9 cellular contexts compared by ENCODE assay signal in genomic region chr7:131244259-131244852, GRCh38.
A peak's percentile ranks its signal among the peaks of the same experiment; 100 is the strongest.
DNase-seq lines count a peak whose midpoint lies in the region; ATAC-seq, FAIRE-seq and TF ChIP-seq lines count a peak whose summit lies in the region.
"Had no signal": no experiment of that assay in that cellular context is flagged by ENCODE, and none has a peak within 500 bp of the region (broad histone marks: within the 10 kb centered on the region; RNA-seq: fewer than 3 reads in every experiment).

No MANE protein-coding gene starts in this region.

- TF ChIP-seq EP300 in K562 (IDR thresholded peaks at IDR 0.05; ENCODE audit: low read length) = no peak

- peak; percentile 89 for DNase-seq in AG20443 (ENCODE audit: low spot score)
- DNase-seq in K562 (ENCODE audit: extremely low read depth in 1 of 4, low spot score in 3 of 4) = peak in 2 of 4 experiments; percentile 48 to 57
- DNase-seq in midbrain (lab: John Stamatoyannopoulos, UW) = peak; percentile 12
- no peak for DNase-seq in NCI-H187 treated with DMSO at 0.1 percent for 48 hours (lab: John Stamatoyannopoulos, UW)
- no peak for DNase-seq in DMS 273 treated with DMSO at 0.1 percent for 48 hours (lab: John Stamatoyannopoulos, UW)
- DNase-seq in NCI-H446 treated with DMSO at 0.1 percent for 48 hours (lab: John Stamatoyannopoulos, UW) = no peak
- no peak for DNase-seq in DMS153 (lab: John Stamatoyannopoulos, UW)
- DNase-seq: Peyer's patch had no signal

- peaks cover 47 to 53% of the 10 kb centered on the region in 2 experiments for H3K27me3 ChIP-seq in K562 (ENCODE audit: control insufficient read depth in 2 of 2, insufficient read depth in 2 of 2, low read length in 2 of 2)
- H3K27me3 ChIP-seq: Peyer's patch had no signal

- H3K9ac ChIP-seq in K562 (ENCODE audit: insufficient read depth in 1 of 2, low read depth in 2 of 2, low read length in 2 of 2) = no peak overlapping the region

- H3K36me3 ChIP-seq in HEK293 (ENCODE audit: control insufficient read depth in 2 of 2, insufficient read depth in 1 of 2, low read length in 2 of 2) (no peaks in the 10 kb centered on the region), K562 (ENCODE audit: control insufficient read depth, insufficient read depth, low read length) (no peaks in the 10 kb centered on the region)
- H3K36me3 ChIP-seq: Peyer's patch had no signal

- H3K27ac ChIP-seq in HEK293 (ENCODE audit: extremely low read depth, low read depth, low read length) (no peak overlapping the region), K562 (ENCODE audit: extremely low read depth, low read depth, low read length) (no peak overlapping the region)
- H3K27ac ChIP-seq: Peyer's patch had no signal

- TF ChIP-seq POLR2A in K562 (conservative IDR thresholded peaks at IDR 0.05) = no peak

- no peak for TF ChIP-seq RAD21 in K562 (CRISPR knock-in tag; conservative IDR thresholded peaks at IDR 0.05 in 1 of 2, IDR thresholded peaks at IDR 0.05 in 1 of 2)

- intact Hi-C loops in K562 (cut with micrococcal nuclease) = no loop called here

- WGBS in K562 (ENCODE audit: insufficient coverage, low coverage, missing lambda C conversion rate) = 7% methylated on average over 13 of the region's 13 CpGs

- FAIRE-seq in K562 (lab: Jason Lieb, UNC) = no peak

- CTCF ChIA-PET in HEK293 (lab: Yijun Ruan, JAX) = interaction anchor here (0.6 to 0.7 kb wide), 2 partner anchors 30 to 35 kb away, joined by 3 to 4 read pairs; no protein-coding TSS in a partner anchor
- CTCF ChIA-PET in K562 (lab: Yijun Ruan, JAX; ENCODE audit: low intra/inter-chr PET ratio) = no interaction called here

- BruUV-seq in K562 (replicated peaks; lab: Mats Ljungman, UMichigan) = no TSS peak

- peaks cover 5% of the 10 kb centered on the region for H4K20me1 ChIP-seq in K562 (replicated peaks; ENCODE audit: control insufficient read depth, insufficient read depth, low read length)

- H3K4me1 ChIP-seq in HEK293 (ENCODE audit: control insufficient read depth, insufficient read depth, low read length) (no peaks in the 10 kb centered on the region), K562 (replicated peaks in 1 of 2; ENCODE audit: control insufficient read depth in 2 of 2, insufficient read depth in 2 of 2, low read length in 2 of 2) (no peaks in the 10 kb centered on the region)

- H3K4me2 ChIP-seq in K562 (ENCODE audit: insufficient read depth, low read length) = 0 out of 2 replicates have a peak overlapping the region, but pooled peaks have one; percentile 7

- no peaks in the 10 kb centered on the region for H3K9me1 ChIP-seq in K562 (ENCODE audit: control insufficient read depth, insufficient read depth, low read length)

- H2AFZ ChIP-seq in K562 (ENCODE audit: low read depth, low read length) = no peak overlapping the region

- ATAC-seq in K562 = peak; percentile 85

- no peaks in the 10 kb centered on the region for H3K79me2 ChIP-seq in K562 (ENCODE audit: control insufficient read depth, insufficient read depth, low read length)

- POLR2A ChIA-PET in HEK293 (lab: Yijun Ruan, JAX) = no interaction called here
- POLR2A ChIA-PET in K562 (lab: Yijun Ruan, JAX) = interaction anchor here (0.7 to 1.7 kb wide), 2 partner anchors 10 to 24 kb away, joined by 3 to 6 read pairs; no protein-coding TSS in a partner anchor

- TF ChIP-seq CTCF in HEK293 (tag by site-specific recombination; IDR thresholded peaks at IDR 0.05) (no peak), K562 (IDR thresholded peaks at IDR 0.05 in 2 of 3, conservative IDR thresholded peaks at IDR 0.05 in 1 of 3; ENCODE audit: insufficient read depth in 2 of 3, low read depth in 1 of 3, low read length in 3 of 3) (no peak)

- H3K4me3 ChIP-seq in HEK293 (ENCODE audit: low read depth, low read length) (no peak overlapping the region), K562 (no peak overlapping the region)
- H3K4me3 ChIP-seq: Peyer's patch had no signal

- H3K9me3 ChIP-seq in HEK293 (ENCODE audit: control insufficient read depth, insufficient read depth, low read depth, low read length) (no peaks in the 10 kb centered on the region), K562 (replicated peaks; ENCODE audit: control insufficient read depth, insufficient read depth, low read depth, low read length) (no peaks in the 10 kb centered on the region)
- H3K9me3 ChIP-seq: Peyer's patch had no signal

- in situ Hi-C loops in K562 (cut with MboI) = no loop called here

TF ChIP-seq in HEK293, 187 proteins besides CTCF, POLR2A, EP300 and RAD21:
- TF ChIP-seq ZBTB21 (tag by site-specific recombination; IDR thresholded peaks at IDR 0.05) (no peak), ZNF660 (tag by site-specific recombination; IDR thresholded peaks at IDR 0.05) (peak; percentile 80), GFI1B (tag by site-specific recombination; IDR thresholded peaks at IDR 0.05) (no peak), ZNF488 (tag by site-specific recombination; IDR thresholded peaks at IDR 0.05) (no peak), ZNF549 (tag by site-specific recombination; IDR thresholded peaks at IDR 0.05) (no peak), ZNF37A (tag by site-specific recombination; IDR thresholded peaks at IDR 0.05) (no peak), ZFP37 (tag by site-specific recombination; IDR thresholded peaks at IDR 0.05) (no peak), SP7 (tag by site-specific recombination; IDR thresholded peaks at IDR 0.05) (0 out of 2 replicates have a peak, but pooled peaks have one; percentile 36), ZBTB17 (tag by site-specific recombination; IDR thresholded peaks at IDR 0.05) (0 out of 2 replicates have a peak, but pooled peaks have one; percentile 27)
- TF ChIP-seq, protein P1, sequence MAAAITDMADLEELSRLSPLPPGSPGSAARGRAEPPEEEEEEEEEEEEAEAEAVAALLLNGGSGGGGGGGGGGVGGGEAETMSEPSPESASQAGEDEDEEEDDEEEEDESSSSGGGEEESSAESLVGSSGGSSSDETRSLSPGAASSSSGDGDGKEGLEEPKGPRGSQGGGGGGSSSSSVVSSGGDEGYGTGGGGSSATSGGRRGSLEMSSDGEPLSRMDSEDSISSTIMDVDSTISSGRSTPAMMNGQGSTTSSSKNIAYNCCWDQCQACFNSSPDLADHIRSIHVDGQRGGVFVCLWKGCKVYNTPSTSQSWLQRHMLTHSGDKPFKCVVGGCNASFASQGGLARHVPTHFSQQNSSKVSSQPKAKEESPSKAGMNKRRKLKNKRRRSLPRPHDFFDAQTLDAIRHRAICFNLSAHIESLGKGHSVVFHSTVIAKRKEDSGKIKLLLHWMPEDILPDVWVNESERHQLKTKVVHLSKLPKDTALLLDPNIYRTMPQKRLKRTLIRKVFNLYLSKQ (tag by site-specific recombination; IDR thresholded peaks at IDR 0.05; ENCODE audit: borderline replicate concordance) = no peak

TF ChIP-seq in K562, 482 proteins besides CTCF, POLR2A, EP300 and RAD21 (continues in another document):
- no peak for TF ChIP-seq BACH1 (tag; IDR thresholded peaks at IDR 0.05)
- TF ChIP-seq SMARCE1 (IDR thresholded peaks at IDR 0.05) = peak; percentile 67
- no peak for TF ChIP-seq GTF2E2 (tag; IDR thresholded peaks at IDR 0.05)
- TF ChIP-seq MAZ (CRISPR knock-in tag; conservative IDR thresholded peaks at IDR 0.05 in 1 of 2, IDR thresholded peaks at IDR 0.05 in 1 of 2) = peak in 1 of 2 experiments; percentile 66; a peak in 1 of 4 replicates
- no peak for TF ChIP-seq ZBTB2 (IDR thresholded peaks at IDR 0.05)
- TF ChIP-seq ZNF639 (CRISPR knock-in tag; conservative IDR thresholded peaks at IDR 0.05 in 1 of 2, IDR thresholded peaks at IDR 0.05 in 1 of 2) = no peak
- no peak for TF ChIP-seq NR2F6 (CRISPR knock-in tag; IDR thresholded peaks at IDR 0.05)
- no peak for TF ChIP-seq GTF2F1 (IDR thresholded peaks at IDR 0.05; ENCODE audit: low read depth, low read length)
- no peak for TF ChIP-seq POLR3A (IDR thresholded peaks at IDR 0.05; ENCODE audit: borderline replicate concordance, extremely low read depth, insufficient read depth, insufficient read length)

Comparison
In these comparisons a context has a peak if more than half of its experiments do, and no peak if none do; other contexts are left out.
1. DNase-seq: peak in AG20443 (single experiment) and midbrain (single experiment); none in NCI-H187 treated with DMSO at 0.1 percent for 48 hours (single experiment), DMS 273 treated with DMSO at 0.1 percent for 48 hours (single experiment), NCI-H446 treated with DMSO at 0.1 percent for 48 hours (single experiment) and DMS153 (single experiment).